ENCODE assay signal across 1 cellular context in genomic region chr12:56266634-56267442, GRCh38.
TF ChIP-seq lines count a peak whose summit lies in the region.

Gene COQ10A, plus strand, starts transcription at chr12:56266942. Its CDS starts 177 bp downstream, at chr12:56267119.

TF ChIP-seq in HEK293, 187 proteins besides CTCF, POLR2A, EP300 and RAD21 (continued from another document and continues in another):
- no peak for TF ChIP-seq TSHZ1 (tag by site-specific recombination; IDR thresholded peaks at IDR 0.05; ENCODE audit: borderline replicate concordance)
- no peak for TF ChIP-seq BCL11B (tag by site-specific recombination; IDR thresholded peaks at IDR 0.05; ENCODE audit: low read depth)
- peak; percentile 54 for TF ChIP-seq OSR2 (tag by site-specific recombination; IDR thresholded peaks at IDR 0.05)
- no peak for TF ChIP-seq ZNF16 (tag by site-specific recombination; IDR thresholded peaks at IDR 0.05; ENCODE audit: low read depth)
- TF ChIP-seq, protein P1, sequence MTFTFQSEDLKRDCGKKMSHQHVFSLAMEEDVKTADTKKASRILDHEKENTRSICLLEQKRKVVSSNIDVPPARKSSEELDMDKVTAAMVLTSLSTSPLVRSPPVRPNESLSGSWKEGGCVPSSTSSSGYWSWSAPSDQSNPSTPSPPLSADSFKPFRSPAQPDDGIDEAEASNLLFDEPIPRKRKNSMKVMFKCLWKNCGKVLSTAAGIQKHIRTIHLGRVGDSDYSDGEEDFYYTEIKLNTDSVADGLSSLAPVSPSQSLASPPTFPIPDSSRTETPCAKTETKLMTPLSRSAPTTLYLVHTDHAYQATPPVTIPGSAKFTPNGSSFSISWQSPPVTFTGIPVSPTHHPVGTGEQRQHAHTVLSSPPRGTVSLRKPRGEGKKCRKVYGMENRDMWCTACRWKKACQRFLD (tag by site-specific recombination; IDR thresholded peaks at IDR 0.05) = no peak
- TF ChIP-seq, protein P2, sequence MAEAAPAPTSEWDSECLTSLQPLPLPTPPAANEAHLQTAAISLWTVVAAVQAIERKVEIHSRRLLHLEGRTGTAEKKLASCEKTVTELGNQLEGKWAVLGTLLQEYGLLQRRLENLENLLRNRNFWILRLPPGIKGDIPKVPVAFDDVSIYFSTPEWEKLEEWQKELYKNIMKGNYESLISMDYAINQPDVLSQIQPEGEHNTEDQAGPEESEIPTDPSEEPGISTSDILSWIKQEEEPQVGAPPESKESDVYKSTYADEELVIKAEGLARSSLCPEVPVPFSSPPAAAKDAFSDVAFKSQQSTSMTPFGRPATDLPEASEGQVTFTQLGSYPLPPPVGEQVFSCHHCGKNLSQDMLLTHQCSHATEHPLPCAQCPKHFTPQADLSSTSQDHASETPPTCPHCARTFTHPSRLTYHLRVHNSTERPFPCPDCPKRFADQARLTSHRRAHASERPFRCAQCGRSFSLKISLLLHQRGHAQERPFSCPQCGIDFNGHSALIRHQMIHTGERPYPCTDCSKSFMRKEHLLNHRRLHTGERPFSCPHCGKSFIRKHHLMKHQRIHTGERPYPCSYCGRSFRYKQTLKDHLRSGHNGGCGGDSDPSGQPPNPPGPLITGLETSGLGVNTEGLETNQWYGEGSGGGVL (tag by site-specific recombination; IDR thresholded peaks at IDR 0.05) = no peak
- TF ChIP-seq ZNF23 (tag by site-specific recombination; IDR thresholded peaks at IDR 0.05; ENCODE audit: borderline replicate concordance) = no peak
- TF ChIP-seq ZNF777 (tag by site-specific recombination; IDR thresholded peaks at IDR 0.05; ENCODE audit: borderline replicate concordance) = no peak
- TF ChIP-seq PBX3 (CRISPR knock-in tag; IDR thresholded peaks at IDR 0.05) = peak; percentile 86
- no peak for TF ChIP-seq ZNF280D (tag by site-specific recombination; IDR thresholded peaks at IDR 0.05)
- peak; percentile 39; the same call in 1 of the 2 replicates for TF ChIP-seq KLF1 (tag by site-specific recombination; IDR thresholded peaks at IDR 0.05)
- TF ChIP-seq, protein P3, sequence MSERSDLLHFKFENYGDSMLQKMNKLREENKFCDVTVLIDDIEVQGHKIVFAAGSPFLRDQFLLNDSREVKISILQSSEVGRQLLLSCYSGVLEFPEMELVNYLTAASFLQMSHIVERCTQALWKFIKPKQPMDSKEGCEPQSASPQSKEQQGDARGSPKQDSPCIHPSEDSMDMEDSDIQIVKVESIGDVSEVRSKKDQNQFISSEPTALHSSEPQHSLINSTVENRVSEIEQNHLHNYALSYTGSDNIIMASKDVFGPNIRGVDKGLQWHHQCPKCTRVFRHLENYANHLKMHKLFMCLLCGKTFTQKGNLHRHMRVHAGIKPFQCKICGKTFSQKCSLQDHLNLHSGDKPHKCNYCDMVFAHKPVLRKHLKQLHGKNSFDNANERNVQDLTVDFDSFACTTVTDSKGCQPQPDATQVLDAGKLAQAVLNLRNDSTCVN (tag by site-specific recombination; optimal IDR thresholded peaks at IDR 0.05) = peak; percentile 98
- TF ChIP-seq ZNF549 (tag by site-specific recombination; IDR thresholded peaks at IDR 0.05) = no peak
- no peak for TF ChIP-seq ZNF26 (tag by site-specific recombination; IDR thresholded peaks at IDR 0.05)
- TF ChIP-seq ZNF624 (tag by site-specific recombination; IDR thresholded peaks at IDR 0.05) = no peak
- no peak for TF ChIP-seq ZNF19 (tag by site-specific recombination; IDR thresholded peaks at IDR 0.05; ENCODE audit: low read depth)
- TF ChIP-seq HOXD13 (CRISPR knock-in tag; IDR thresholded peaks at IDR 0.05; ENCODE audit: borderline replicate concordance) = no peak
- TF ChIP-seq ZNF514 (tag by site-specific recombination; IDR thresholded peaks at IDR 0.05) = no peak
- TF ChIP-seq, protein P4, sequence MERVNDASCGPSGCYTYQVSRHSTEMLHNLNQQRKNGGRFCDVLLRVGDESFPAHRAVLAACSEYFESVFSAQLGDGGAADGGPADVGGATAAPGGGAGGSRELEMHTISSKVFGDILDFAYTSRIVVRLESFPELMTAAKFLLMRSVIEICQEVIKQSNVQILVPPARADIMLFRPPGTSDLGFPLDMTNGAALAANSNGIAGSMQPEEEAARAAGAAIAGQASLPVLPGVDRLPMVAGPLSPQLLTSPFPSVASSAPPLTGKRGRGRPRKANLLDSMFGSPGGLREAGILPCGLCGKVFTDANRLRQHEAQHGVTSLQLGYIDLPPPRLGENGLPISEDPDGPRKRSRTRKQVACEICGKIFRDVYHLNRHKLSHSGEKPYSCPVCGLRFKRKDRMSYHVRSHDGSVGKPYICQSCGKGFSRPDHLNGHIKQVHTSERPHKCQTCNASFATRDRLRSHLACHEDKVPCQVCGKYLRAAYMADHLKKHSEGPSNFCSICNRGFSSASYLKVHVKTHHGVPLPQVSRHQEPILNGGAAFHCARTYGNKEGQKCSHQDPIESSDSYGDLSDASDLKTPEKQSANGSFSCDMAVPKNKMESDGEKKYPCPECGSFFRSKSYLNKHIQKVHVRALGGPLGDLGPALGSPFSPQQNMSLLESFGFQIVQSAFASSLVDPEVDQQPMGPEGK (tag by site-specific recombination; IDR thresholded peaks at IDR 0.05) = peak; percentile 91; the same call in 1 of the 2 replicates
- TF ChIP-seq ZNF133 (tag by site-specific recombination; IDR thresholded peaks at IDR 0.05) = no peak
- TF ChIP-seq ZNF521 (tag by site-specific recombination; IDR thresholded peaks at IDR 0.05) = no peak
- TF ChIP-seq ZNF223 (tag by site-specific recombination; IDR thresholded peaks at IDR 0.05) = no peak
- TF ChIP-seq, protein P5, sequence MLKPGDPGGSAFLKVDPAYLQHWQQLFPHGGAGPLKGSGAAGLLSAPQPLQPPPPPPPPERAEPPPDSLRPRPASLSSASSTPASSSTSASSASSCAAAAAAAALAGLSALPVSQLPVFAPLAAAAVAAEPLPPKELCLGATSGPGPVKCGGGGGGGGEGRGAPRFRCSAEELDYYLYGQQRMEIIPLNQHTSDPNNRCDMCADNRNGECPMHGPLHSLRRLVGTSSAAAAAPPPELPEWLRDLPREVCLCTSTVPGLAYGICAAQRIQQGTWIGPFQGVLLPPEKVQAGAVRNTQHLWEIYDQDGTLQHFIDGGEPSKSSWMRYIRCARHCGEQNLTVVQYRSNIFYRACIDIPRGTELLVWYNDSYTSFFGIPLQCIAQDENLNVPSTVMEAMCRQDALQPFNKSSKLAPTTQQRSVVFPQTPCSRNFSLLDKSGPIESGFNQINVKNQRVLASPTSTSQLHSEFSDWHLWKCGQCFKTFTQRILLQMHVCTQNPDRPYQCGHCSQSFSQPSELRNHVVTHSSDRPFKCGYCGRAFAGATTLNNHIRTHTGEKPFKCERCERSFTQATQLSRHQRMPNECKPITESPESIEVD (tag by site-specific recombination; IDR thresholded peaks at IDR 0.05) = no peak; the same call in 1 of the 2 replicates
- TF ChIP-seq, protein P6, sequence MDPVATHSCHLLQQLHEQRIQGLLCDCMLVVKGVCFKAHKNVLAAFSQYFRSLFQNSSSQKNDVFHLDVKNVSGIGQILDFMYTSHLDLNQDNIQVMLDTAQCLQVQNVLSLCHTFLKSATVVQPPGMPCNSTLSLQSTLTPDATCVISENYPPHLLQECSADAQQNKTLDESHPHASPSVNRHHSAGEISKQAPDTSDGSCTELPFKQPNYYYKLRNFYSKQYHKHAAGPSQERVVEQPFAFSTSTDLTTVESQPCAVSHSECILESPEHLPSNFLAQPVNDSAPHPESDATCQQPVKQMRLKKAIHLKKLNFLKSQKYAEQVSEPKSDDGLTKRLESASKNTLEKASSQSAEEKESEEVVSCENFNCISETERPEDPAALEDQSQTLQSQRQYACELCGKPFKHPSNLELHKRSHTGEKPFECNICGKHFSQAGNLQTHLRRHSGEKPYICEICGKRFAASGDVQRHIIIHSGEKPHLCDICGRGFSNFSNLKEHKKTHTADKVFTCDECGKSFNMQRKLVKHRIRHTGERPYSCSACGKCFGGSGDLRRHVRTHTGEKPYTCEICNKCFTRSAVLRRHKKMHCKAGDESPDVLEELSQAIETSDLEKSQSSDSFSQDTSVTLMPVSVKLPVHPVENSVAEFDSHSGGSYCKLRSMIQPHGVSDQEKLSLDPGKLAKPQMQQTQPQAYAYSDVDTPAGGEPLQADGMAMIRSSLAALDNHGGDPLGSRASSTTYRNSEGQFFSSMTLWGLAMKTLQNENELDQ (tag by site-specific recombination; IDR thresholded peaks at IDR 0.05; ENCODE audit: low read depth) = no peak
- TF ChIP-seq ZBTB48 (tag by site-specific recombination; IDR thresholded peaks at IDR 0.05) = no peak; the same call in 1 of the 2 replicates
- TF ChIP-seq ZFP69B (tag by site-specific recombination; IDR thresholded peaks at IDR 0.05) = peak; percentile 79
- TF ChIP-seq SP2 (tag by site-specific recombination; IDR thresholded peaks at IDR 0.05) = peak; percentile 85
- TF ChIP-seq ZNF561 (tag by site-specific recombination; IDR thresholded peaks at IDR 0.05; ENCODE audit: borderline replicate concordance) = peak; percentile 85
- TF ChIP-seq ZNF791 (tag by site-specific recombination; IDR thresholded peaks at IDR 0.05) = no peak
- TF ChIP-seq ZNF513 (tag by site-specific recombination; IDR thresholded peaks at IDR 0.05) = 0 out of 2 replicates have a peak, but pooled peaks have one; percentile 7
- peak; percentile 82 for TF ChIP-seq ZNF660 (tag by site-specific recombination; IDR thresholded peaks at IDR 0.05)
- TF ChIP-seq ZNF473 (tag by site-specific recombination; IDR thresholded peaks at IDR 0.05) = no peak
